Comparison of ENCODE assay signal across 2 cellular contexts in the genomic region with DNA sequence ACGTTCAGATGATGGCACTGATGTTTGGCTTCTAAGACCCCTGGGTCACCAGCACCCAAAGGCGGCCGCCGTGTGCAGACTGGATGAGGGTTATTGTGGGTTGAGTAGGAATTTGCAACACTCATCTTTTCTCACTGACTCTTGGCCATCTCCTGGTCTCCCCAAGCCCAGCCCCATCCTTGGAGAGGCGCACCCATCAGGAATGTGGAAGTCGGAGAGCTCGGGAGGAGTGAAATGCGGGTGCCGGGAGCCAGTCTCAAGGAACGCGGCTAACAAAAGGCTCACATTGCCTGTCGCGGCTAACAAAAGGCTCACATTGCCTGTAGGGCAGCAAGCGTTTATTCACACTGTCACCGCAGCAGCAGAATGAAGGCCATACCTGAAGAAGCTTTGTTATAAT.
TF ChIP-seq lines count a peak whose summit lies in the region.

No MANE protein-coding gene starts in this region.

TF ChIP-seq in neural cell, 6 proteins besides CTCF, POLR2A, EP300 and RAD21:
- TF ChIP-seq TAF1 (IDR thresholded peaks at IDR 0.05; ENCODE audit: low read depth) (no peak), REST (IDR thresholded peaks at IDR 0.05; ENCODE audit: borderline replicate concordance) (peak; percentile 67)

TF ChIP-seq in SK-N-SH, 30 proteins besides CTCF, POLR2A, EP300 and RAD21:
- TF ChIP-seq RCOR1 (IDR thresholded peaks at IDR 0.05; ENCODE audit: low read length): no peak
